In genomic region chr11:78323356-78323755, GRCh38 we compare ENCODE assay signal across 15 cellular contexts.
DNase-seq lines count a peak whose midpoint lies in the region; ATAC-seq, FAIRE-seq and TF ChIP-seq lines count a peak whose summit lies in the region.
"Had no signal": no experiment of that assay in that cellular context is flagged by ENCODE, and none has a peak within 500 bp of the region (broad histone marks: within the 10 kb centered on the region; RNA-seq: fewer than 3 reads in every experiment).

No MANE protein-coding gene starts in this region.

- no peak for FAIRE-seq in GM12878 (lab: Jason Lieb, UNC)
- FAIRE-seq: H54 had no signal

- H3K9ac ChIP-seq in GM12878 (ENCODE audit: control insufficient read depth, insufficient read depth, low read length), result no peak overlapping the region

- H3K79me2 ChIP-seq in GM12878 (ENCODE audit: control insufficient read depth, insufficient read depth, low read length), result no peaks in the 10 kb centered on the region

- CTCF ChIA-PET in GM12878 (lab: Yijun Ruan, JAX), result interaction anchor here (0.6 to 1.1 kb wide), 3 partner anchors 87 to 96 kb away, joined by 3 to 5 read pairs (median 3); no protein-coding TSS in a partner anchor

- no TSS peak for BruUV-seq in GM12878 (replicated peaks; lab: Mats Ljungman, UMichigan)

- peaks cover 21% of the 10 kb centered on the region for H3K4me1 ChIP-seq in GM12878 (ENCODE audit: control insufficient read depth, insufficient read depth, low read length)

- SMC1A ChIA-PET in GM12878 (lab: Charles Lee; ENCODE audit: uncharacterized antibody, unreplicated experiment), result interaction anchor here (0.7 to 1.5 kb wide), 2 partner anchors 28 to 42 kb away, joined by 3 to 4 read pairs; no protein-coding TSS in a partner anchor

- TF ChIP-seq CTCF in GM12865 (IDR thresholded peaks at IDR 0.05; ENCODE audit: insufficient read depth, low read depth, low read length, missing control alignments) (no peak), GM12878 (IDR thresholded peaks at IDR 0.05 in 2 of 3, conservative IDR thresholded peaks at IDR 0.05 in 1 of 3; ENCODE audit: control insufficient read depth in 2 of 3, extremely low read depth in 1 of 3, insufficient read depth in 1 of 3, low read depth in 3 of 3, low read length in 3 of 3) (no peak), dorsolateral prefrontal cortex (IDR thresholded peaks at IDR 0.05 in 54 of 56, conservative IDR thresholded peaks at IDR 0.05 in 2 of 56; ENCODE audit: low read depth in 1 of 56, partially characterized antibody in 56 of 56) (no peak)

- no peaks in the 10 kb centered on the region for H3K9me3 ChIP-seq in GM12878 (replicated peaks; ENCODE audit: control insufficient read depth, insufficient read depth, low read length)

- in situ Hi-C loops in GM12878 (cut with MboI) (no loop called here), KBM-7 (cut with MboI; ENCODE audit: low pct_unique_long_range_greater_than_20kb, low sequenced_read_pairs) (no loop called here)

- H3K4me3 ChIP-seq in GM12865 (ENCODE audit: low read depth, low read length), result no peak overlapping the region
- no peak overlapping the region for H3K4me3 ChIP-seq in GM12878
- no peak overlapping the region for H3K4me3 ChIP-seq in dorsolateral prefrontal cortex

- RAD21 ChIA-PET in GM12878 (lab: Charles Lee; ENCODE audit: unreplicated experiment), result interaction anchor here (1.2 kb wide), 1 partner anchor 12 kb away, joined by 4 read pairs; no protein-coding TSS in a partner anchor

- POLR2A ChIA-PET in GM12878 (lab: Charles Lee), result no interaction called here

- H2AFZ ChIP-seq in GM12878 (ENCODE audit: control insufficient read depth, low read depth, low read length), result no peak overlapping the region

- no peaks in the 10 kb centered on the region for H4K20me1 ChIP-seq in GM12878 (ENCODE audit: control insufficient read depth, insufficient read depth)

- H3K27me3 ChIP-seq in GM12878 (replicated peaks in 1 of 2; ENCODE audit: control insufficient read depth in 2 of 2, insufficient read depth in 2 of 2, low read length in 1 of 2), result no peaks in the 10 kb centered on the region
- H3K27me3 ChIP-seq in dorsolateral prefrontal cortex, result no peaks in the 10 kb centered on the region

- H3K4me2 ChIP-seq in GM12878 (ENCODE audit: control insufficient read depth, insufficient read depth), result peak overlapping the region; percentile 22; the same call in 1 of the 2 replicates

- DNase-seq in GM12865 (ENCODE audit: low read depth) (peak; percentile 12), GM12878 (ENCODE audit: low read depth, low spot score) (peak; percentile 27), substantia nigra (lab: John Stamatoyannopoulos, UW) (no peak), KBM-7 (no peak), kidney glomerular epithelial cell (lab: John Stamatoyannopoulos, UW) (no peak), dorsolateral prefrontal cortex (no peak)
- DNase-seq: COR-L47, NCI-H1417 treated with DMSO at 0.1 percent for 48 hours, NCI-H1930, NCI-H526 treated with DMSO at 0.1 percent for 48 hours, SHP77 had no signal

- ATAC-seq in GM21576 (IDR thresholded peaks at IDR 0.05; ENCODE audit: unreplicated experiment), result peak; percentile 46
- ATAC-seq in GM12878, result peak; percentile 73
- ATAC-seq: SK-N-SH treated with all-trans-retinoic acid at 6 μM for 48 hours had no signal

- H3K27ac ChIP-seq in GM12878 (ENCODE audit: control insufficient read depth, insufficient read depth) (no peak overlapping the region), substantia nigra (ENCODE audit: low read depth, low read length, poor library complexity, severe bottlenecking) (peak overlapping the region; percentile 15), dorsolateral prefrontal cortex (peak overlapping the region in 18 of 59 donors; percentile 19 to 99 (median 92))
- H3K27ac ChIP-seq: C4-2B had no signal

- 13% methylated on average over 6 of the region's 6 CpGs for whole genome bisulfite sequencing in GM12878 (ENCODE audit: insufficient coverage, insufficient replicate concordance, low lambda C conversion rate, missing lambda C conversion rate)

- no peak for TF ChIP-seq RAD21 in GM12878 (IDR thresholded peaks at IDR 0.05; ENCODE audit: insufficient read depth, low read depth, low read length)

- TF ChIP-seq POLR2A in GM12878 (IDR thresholded peaks at IDR 0.05; ENCODE audit: low read depth, low read length), result no peak

- no peaks in the 10 kb centered on the region for H3K36me3 ChIP-seq in GM12878 (ENCODE audit: control insufficient read depth in 2 of 2, insufficient read depth in 2 of 2, low read length in 1 of 2)

- intact Hi-C loops in GM12878 (cut with micrococcal nuclease; ENCODE audit: unreplicated experiment) (no loop called here), dorsolateral prefrontal cortex (cut with DNase I) (no loop called here)

- TF ChIP-seq EP300 in GM12878 (IDR thresholded peaks at IDR 0.05; ENCODE audit: borderline replicate concordance in 1 of 2, control insufficient read depth in 1 of 2, low read depth in 2 of 2, low read length in 2 of 2), result no peak

TF ChIP-seq in GM12878, 131 proteins besides CTCF, POLR2A, EP300 and RAD21:
- TF ChIP-seq BRCA1 (IDR thresholded peaks at IDR 0.05; ENCODE audit: low read depth, low read length) (no peak), EED (IDR thresholded peaks at IDR 0.05; ENCODE audit: low read depth) (0 out of 2 replicates have a peak, but pooled peaks have one; percentile 34), FOS (IDR thresholded peaks at IDR 0.05; ENCODE audit: borderline replicate concordance, extremely low read depth, insufficient read length) (no peak), REST (IDR thresholded peaks at IDR 0.05; ENCODE audit: low read depth, low read length) (no peak), ZNF592 (IDR thresholded peaks at IDR 0.05) (no peak), SPI1 (IDR thresholded peaks at IDR 0.05; ENCODE audit: borderline replicate concordance, insufficient read depth, low read depth, low read length) (peak; percentile 61), IKZF2 (IDR thresholded peaks at IDR 0.05) (no peak), WRNIP1 (IDR thresholded peaks at IDR 0.05; ENCODE audit: borderline replicate concordance, low read depth, low read length) (no peak), NR2C2 (IDR thresholded peaks at IDR 0.05; ENCODE audit: borderline replicate concordance, control insufficient read depth, insufficient read length, low read depth) (no peak), RUNX3 (IDR thresholded peaks at IDR 0.05; ENCODE audit: low read length) (peak; percentile 33; the same call in 1 of the 2 replicates), LARP7 (IDR thresholded peaks at IDR 0.05) (no peak)

Comparison
In these comparisons a context has a peak if more than half of its experiments do, and no peak if none do; other contexts are left out.
1. DNase-seq: peak in GM12865 (single experiment) and GM12878 (single experiment); none in substantia nigra (0 of 49), KBM-7 (single experiment), kidney glomerular epithelial cell (single experiment) and dorsolateral prefrontal cortex (0 of 10).